In genomic region chr1:5478961-5479360, GRCh38 we compare ENCODE assay signal across 22 cellular contexts.
"Had no signal": no experiment of that assay in that cellular context is flagged by ENCODE, and none has a peak within 500 bp of the region (broad histone marks: within the 10 kb centered on the region; RNA-seq: fewer than 3 reads in every experiment).

No MANE protein-coding gene starts in this region.

- H3K27me3 ChIP-seq: colonic mucosa had no signal

- H3K9me3 ChIP-seq: colonic mucosa, esophagus squamous epithelium, gastrocnemius medialis, heart right ventricle, left lung, lower lobe of right lung, mucosa of descending colon had no signal

- ATAC-seq: effector memory CD8-positive, alpha-beta T cell; esophagus mucosa; gastrocnemius medialis; heart right ventricle; left cardiac atrium; left lung; left ventricle myocardium superior; lower lobe of right lung; mucosa of descending colon had no signal

- H3K36me3 ChIP-seq: colonic mucosa, esophagus squamous epithelium, gastrocnemius medialis, heart right ventricle, left lung, lower lobe of right lung had no signal

- H3K4me3 ChIP-seq: colonic mucosa, esophagus squamous epithelium, gastrocnemius medialis, heart right ventricle, left lung, lower lobe of right lung, mucosa of descending colon had no signal

- H3K27ac ChIP-seq: colonic mucosa, epithelial cell of prostate, esophagus squamous epithelium, gastrocnemius medialis, heart right ventricle, left lung, lower lobe of right lung had no signal

- DNase-seq: colonic mucosa; cortex of kidney; effector CD8-positive, alpha-beta T cell; effector memory CD8-positive, alpha-beta T cell; endodermal cell; erythroblast; esophagus squamous epithelium; foreskin fibroblast; foreskin melanocyte; gastrocnemius medialis; glutamatergic neuron; head of caudate nucleus; heart right ventricle; hippocampal formation; left cardiac atrium; left lung; left ventricle myocardium superior; lower lobe of right lung; mesenchymal stem cell; mucosa of descending colon had no signal

- H3K4me1 ChIP-seq: colonic mucosa, esophagus squamous epithelium, gastrocnemius medialis, heart right ventricle, left lung, lower lobe of right lung had no signal
